Comparison of ENCODE assay signal across 1 cellular context in the genomic region with DNA sequence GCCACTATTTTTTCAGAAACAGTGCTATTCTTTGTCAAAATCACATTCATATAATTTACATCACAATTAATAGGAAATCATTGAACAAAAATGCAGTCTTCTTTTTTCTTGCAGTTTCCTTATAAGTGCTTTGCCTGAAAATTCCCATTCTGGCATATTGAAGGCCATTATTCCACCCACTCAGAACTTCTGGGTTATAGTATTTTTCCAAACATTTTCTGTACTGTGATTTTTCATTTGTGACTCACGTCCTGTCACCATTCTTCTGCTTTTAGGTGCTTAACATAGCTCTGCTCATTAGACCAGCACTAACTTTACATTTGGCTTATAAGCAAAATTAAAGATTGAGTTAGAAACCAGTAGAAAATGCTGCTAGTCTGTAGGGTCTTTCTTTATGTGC.
A peak's percentile ranks its signal among the peaks of the same experiment; 100 is the strongest.
TF ChIP-seq lines count a peak whose summit lies in the region.

No MANE protein-coding gene starts in this region.

TF ChIP-seq in SK-N-SH, 30 proteins besides CTCF, POLR2A, EP300 and RAD21 (continued from another document):
- TF ChIP-seq, protein P1, sequence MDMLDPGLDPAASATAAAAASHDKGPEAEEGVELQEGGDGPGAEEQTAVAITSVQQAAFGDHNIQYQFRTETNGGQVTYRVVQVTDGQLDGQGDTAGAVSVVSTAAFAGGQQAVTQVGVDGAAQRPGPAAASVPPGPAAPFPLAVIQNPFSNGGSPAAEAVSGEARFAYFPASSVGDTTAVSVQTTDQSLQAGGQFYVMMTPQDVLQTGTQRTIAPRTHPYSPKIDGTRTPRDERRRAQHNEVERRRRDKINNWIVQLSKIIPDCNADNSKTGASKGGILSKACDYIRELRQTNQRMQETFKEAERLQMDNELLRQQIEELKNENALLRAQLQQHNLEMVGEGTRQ (IDR thresholded peaks at IDR 0.05; ENCODE audit: borderline replicate concordance, low read depth, low read length), result no peak
- TF ChIP-seq TEAD4 (IDR thresholded peaks at IDR 0.05; ENCODE audit: borderline replicate concordance, insufficient read depth) (no peak), TCF12 (IDR thresholded peaks at IDR 0.05) (peak; percentile 39; the same call in 1 of the 2 replicates), SIN3A (IDR thresholded peaks at IDR 0.05; ENCODE audit: borderline replicate concordance, low read depth, low read length) (no peak), FOSL2 (IDR thresholded peaks at IDR 0.05; ENCODE audit: borderline replicate concordance, low read depth) (peak; percentile 68; the same call in 1 of the 2 replicates), RCOR1 (IDR thresholded peaks at IDR 0.05; ENCODE audit: low read length) (no peak), POLR2AphosphoS5 (IDR thresholded peaks at IDR 0.05; ENCODE audit: low read depth, low read length) (no peak), EZH2phosphoT487 (IDR thresholded peaks at IDR 0.05; ENCODE audit: borderline replicate concordance, low read depth) (no peak), FOXJ3 (CRISPR knock-in tag; IDR thresholded peaks at IDR 0.05) (no peak), FOXM1 (IDR thresholded peaks at IDR 0.05; ENCODE audit: low read depth) (no peak), GABPA (IDR thresholded peaks at IDR 0.05; ENCODE audit: low read depth) (no peak), GATA2 (CRISPR knock-in tag; IDR thresholded peaks at IDR 0.05) (no peak)
- TF ChIP-seq, protein P2, sequence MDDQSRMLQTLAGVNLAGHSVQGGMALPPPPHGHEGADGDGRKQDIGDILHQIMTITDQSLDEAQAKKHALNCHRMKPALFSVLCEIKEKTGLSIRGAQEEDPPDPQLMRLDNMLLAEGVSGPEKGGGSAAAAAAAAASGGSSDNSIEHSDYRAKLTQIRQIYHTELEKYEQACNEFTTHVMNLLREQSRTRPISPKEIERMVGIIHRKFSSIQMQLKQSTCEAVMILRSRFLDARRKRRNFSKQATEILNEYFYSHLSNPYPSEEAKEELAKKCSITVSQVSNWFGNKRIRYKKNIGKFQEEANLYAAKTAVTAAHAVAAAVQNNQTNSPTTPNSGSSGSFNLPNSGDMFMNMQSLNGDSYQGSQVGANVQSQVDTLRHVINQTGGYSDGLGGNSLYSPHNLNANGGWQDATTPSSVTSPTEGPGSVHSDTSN (IDR thresholded peaks at IDR 0.05), result peak; percentile 66
- TF ChIP-seq, protein P3, sequence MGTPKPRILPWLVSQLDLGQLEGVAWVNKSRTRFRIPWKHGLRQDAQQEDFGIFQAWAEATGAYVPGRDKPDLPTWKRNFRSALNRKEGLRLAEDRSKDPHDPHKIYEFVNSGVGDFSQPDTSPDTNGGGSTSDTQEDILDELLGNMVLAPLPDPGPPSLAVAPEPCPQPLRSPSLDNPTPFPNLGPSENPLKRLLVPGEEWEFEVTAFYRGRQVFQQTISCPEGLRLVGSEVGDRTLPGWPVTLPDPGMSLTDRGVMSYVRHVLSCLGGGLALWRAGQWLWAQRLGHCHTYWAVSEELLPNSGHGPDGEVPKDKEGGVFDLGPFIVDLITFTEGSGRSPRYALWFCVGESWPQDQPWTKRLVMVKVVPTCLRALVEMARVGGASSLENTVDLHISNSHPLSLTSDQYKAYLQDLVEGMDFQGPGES (IDR thresholded peaks at IDR 0.05; ENCODE audit: low read depth, low read length), result no peak
